18 cellular contexts compared by ENCODE assay signal in the genomic region with DNA sequence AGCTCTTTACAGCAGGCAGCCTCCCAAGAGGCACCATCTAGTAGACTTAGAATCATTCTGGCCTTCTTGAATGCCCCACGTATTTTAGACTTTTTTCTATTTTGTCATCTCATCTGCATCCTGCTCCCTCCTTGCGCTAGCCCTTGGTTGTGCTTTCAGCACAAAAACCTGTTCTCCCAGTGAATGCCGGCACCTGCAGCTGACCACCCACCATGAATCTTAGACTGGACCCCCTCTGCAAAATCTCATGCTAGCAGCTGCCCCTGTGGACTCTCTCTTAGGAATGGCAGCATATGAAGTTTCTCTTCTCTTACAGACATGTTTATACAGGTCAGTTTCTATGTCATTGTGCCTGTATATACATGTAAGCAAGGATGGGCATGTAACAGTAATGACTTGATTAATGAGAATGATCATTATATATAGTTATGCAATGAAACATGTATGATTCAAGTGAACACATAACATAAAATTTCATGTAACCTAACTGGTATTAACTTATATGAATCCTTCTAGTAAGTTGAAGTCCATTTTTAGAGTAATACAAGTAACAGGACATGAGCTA.
A peak's percentile ranks its signal among the peaks of the same experiment; 100 is the strongest.
DNase-seq lines count a peak whose midpoint lies in the region; ATAC-seq, FAIRE-seq and TF ChIP-seq lines count a peak whose summit lies in the region.
"Had no signal": no experiment of that assay in that cellular context is flagged by ENCODE, and none has a peak within 500 bp of the region (broad histone marks: within the 10 kb centered on the region; RNA-seq: fewer than 3 reads in every experiment).

No MANE protein-coding gene starts in this region.

- TF ChIP-seq CTCF in bronchial epithelial cell (IDR thresholded peaks at IDR 0.05; ENCODE audit: insufficient read depth, low read length, severe bottlenecking) = no peak

- DNase-seq in bronchial epithelial cell (ENCODE audit: low read depth) (peak; percentile 76), mesendoderm (no peak), NCI-H2081 treated with DMSO at 0.1 percent for 48 hours (lab: John Stamatoyannopoulos, UW) (no peak), middle frontal gyrus (ENCODE audit: extremely low spot score, low spot score) (no peak)
- DNase-seq: BE2C; C1 segment of cervical spinal cord; CD4-positive, CD25-positive, alpha-beta regulatory T cell; CD8-positive, alpha-beta memory T cell; COR-L47; GM23248; IMR-90 had no signal

- no peaks in the 10 kb centered on the region for H3K79me1 ChIP-seq in mesendoderm (ENCODE audit: low read length)

- H3K56ac ChIP-seq in mesendoderm (ENCODE audit: low read length) = no peak overlapping the region

- FAIRE-seq in bronchial epithelial cell (lab: Jason Lieb, UNC) = no peak
- FAIRE-seq: D721Med, G401.6, GM12891, GM19239 had no signal

- WGBS in mesendoderm (ENCODE audit: extremely low coverage, insufficient coverage, low lambda C conversion rate) = no CpG with 5 or more reads among the region's 3 CpGs

- peak overlapping the region; percentile 43 for H3K4ac ChIP-seq in mesendoderm (ENCODE audit: low read depth, low read length)

- H3K36me3 ChIP-seq in bronchial epithelial cell (ENCODE audit: control insufficient read depth, insufficient read depth, low read length) = no peaks in the 10 kb centered on the region
- H3K36me3 ChIP-seq in mesendoderm (ENCODE audit: control insufficient read depth, insufficient read depth, low read length) = no peaks in the 10 kb centered on the region
- H3K36me3 ChIP-seq: BE2C, HAP-1 had no signal

- H3K18ac ChIP-seq in mesendoderm (ENCODE audit: low read length) = no peak overlapping the region

- no peak overlapping the region for H4K8ac ChIP-seq in mesendoderm (ENCODE audit: low read depth, low read length)

- H2BK120ac ChIP-seq in mesendoderm (ENCODE audit: low read depth, low read length) = no peak overlapping the region

- no peak overlapping the region for H3K9ac ChIP-seq in mesendoderm (ENCODE audit: low read length)
- H3K9ac ChIP-seq: GM23248 had no signal

- H2BK15ac ChIP-seq in mesendoderm (replicated peaks; ENCODE audit: low read depth) = no peak overlapping the region

- no peak overlapping the region for H2AK5ac ChIP-seq in mesendoderm (ENCODE audit: low read length)

- H3K27me3 ChIP-seq in bronchial epithelial cell (ENCODE audit: control insufficient read depth, insufficient read depth, low read length) (no peaks in the 10 kb centered on the region), mesendoderm (ENCODE audit: insufficient read depth, low read length, poor library complexity) (no peaks in the 10 kb centered on the region)
- H3K27me3 ChIP-seq: BE2C had no signal

- H2BK5ac ChIP-seq in mesendoderm (ENCODE audit: low read length) = no peak overlapping the region

- no peak overlapping the region for H3K23ac ChIP-seq in mesendoderm (ENCODE audit: low read length)

- H3K4me1 ChIP-seq in mesendoderm (ENCODE audit: control insufficient read depth, low read depth, low read length) = no peaks in the 10 kb centered on the region
- H3K4me1 ChIP-seq: BE2C had no signal

- ATAC-seq in esophagus mucosa (peak; percentile 59), GM19455 (IDR thresholded peaks at IDR 0.05; ENCODE audit: unreplicated experiment) (no peak)

- no peak overlapping the region for H4K5ac ChIP-seq in mesendoderm (ENCODE audit: low read length)

- H3K79me2 ChIP-seq in mesendoderm (ENCODE audit: control insufficient read depth, insufficient read depth, low read length) = no peaks in the 10 kb centered on the region

- H3K27ac ChIP-seq in mesendoderm (ENCODE audit: low read depth, low read length) = no peak overlapping the region
- H3K27ac ChIP-seq: GM23248 had no signal

- no peak overlapping the region for H3K4me2 ChIP-seq in mesendoderm (ENCODE audit: low read length)

- H3K4me3 ChIP-seq in bronchial epithelial cell (ENCODE audit: low read depth, low read length) = no peak overlapping the region
- H3K4me3 ChIP-seq in mesendoderm (ENCODE audit: low read length) = no peak overlapping the region
- H3K4me3 ChIP-seq: GM23248, HAP-1 had no signal
